27 cellular contexts compared by ENCODE assay signal in genomic region chr11:1234771-1235614, GRCh38. TPM values are rescaled to one million over a fixed set of nuclear protein-coding genes. Genes with fewer than 3 reads are reported as not detected.
DNase-seq lines count a peak whose midpoint lies in the region; ATAC-seq, FAIRE-seq and TF ChIP-seq lines count a peak whose summit lies in the region.
"Had no signal": no experiment of that assay in that cellular context is flagged by ENCODE, and none has a peak within 500 bp of the region (broad histone marks: within the 10 kb centered on the region; RNA-seq: fewer than 3 reads in every experiment).

No MANE protein-coding gene starts in this region.

- DNase-seq in right lobe of liver (peak; percentile 16 to 50 (median 43)), HepG2 (ENCODE audit: low spot score) (no peak), Right ventricle myocardium superior (peak; percentile 33), mucosa of descending colon (peak; percentile 7 to 51 (median 31)), GM20000 (ENCODE audit: low spot score) (no peak), gastrocnemius medialis (no peak)
- DNase-seq in stimulated activated CD4-positive, alpha-beta T cell treated with anti-CD3 and anti-CD28 coated beads, Interleukin-4, amount 100 ng/mL, for 4 hours, result no peak
- DNase-seq: activated CD8-positive, alpha-beta memory T cell treated with anti-CD3 and anti-CD28 coated beads, Interleukin-2, amount 50 U/mL, for 48 hours; activated gamma-delta T cell; foreskin fibroblast; hypothalamus; kidney glomerular epithelial cell; midbrain; NCI-H1436 treated with DMSO at 0.1 percent for 48 hours; NCI-H69; SHP77; stimulated activated CD8-positive, alpha-beta memory T cell treated with anti-CD3 and anti-CD28 coated beads, Interleukin-4, amount 100 ng/mL, for 48 hours; uterus had no signal

- TF ChIP-seq CTCF in right lobe of liver (IDR thresholded peaks at IDR 0.05) (no peak), HepG2 (CRISPR knock-in tag; IDR thresholded peaks at IDR 0.05) (no peak), mucosa of descending colon (IDR thresholded peaks at IDR 0.05) (no peak), GM20000 (IDR thresholded peaks at IDR 0.05; ENCODE audit: extremely low read depth, missing control alignments) (no peak), gastrocnemius medialis (IDR thresholded peaks at IDR 0.05 in 4 of 5, conservative IDR thresholded peaks at IDR 0.05 in 1 of 5) (no peak)

- in situ Hi-C loops in HepG2 (cut with HindIII; ENCODE audit: extremely low pct_ligation_motif_present, low pct_unique_long_range_greater_than_20kb), result no loop called here
- in situ Hi-C loops in gastrocnemius medialis (cut with MboI; ENCODE audit: low sequenced_read_pairs in 4 of 4), result no loop called here

- POLR2A ChIA-PET in HepG2 (lab: Yijun Ruan, JAX), result no interaction called here

- no peak for FAIRE-seq in HepG2 (lab: Jason Lieb, UNC)
- FAIRE-seq: bronchial epithelial cell, G401.6 had no signal

- intact Hi-C loops in right lobe of liver (cut with DNase I) (no loop called here), HepG2 (cut with micrococcal nuclease; ENCODE audit: unreplicated experiment) (no loop called here), Right ventricle myocardium superior (cut with DNase I) (no loop called here), mucosa of descending colon (cut with DNase I, micrococcal nuclease) (no loop called here), gastrocnemius medialis (cut with DNase I; ENCODE audit: low total_unique reads) (no loop called here)

- H3K9ac ChIP-seq in HepG2 (ENCODE audit: insufficient read depth, low read depth, low read length), result no peak overlapping the region

- H3K36me3 ChIP-seq in right lobe of liver (no peaks in the 10 kb centered on the region), HepG2 (replicated peaks in 1 of 2; ENCODE audit: control insufficient read depth in 1 of 2, insufficient read depth in 2 of 2, low read length in 2 of 2) (no peaks in the 10 kb centered on the region), mucosa of descending colon (ENCODE audit: low read depth) (no peaks in the 10 kb centered on the region), gastrocnemius medialis (no peaks in the 10 kb centered on the region)
- H3K36me3 ChIP-seq: adrenal gland, uterus had no signal

- TF ChIP-seq POLR2A in right lobe of liver (IDR thresholded peaks at IDR 0.05), result no peak
- no peak for TF ChIP-seq POLR2A in HepG2 (IDR thresholded peaks at IDR 0.05; ENCODE audit: insufficient read depth in 1 of 2, low read depth in 2 of 2, low read length in 2 of 2)
- no peak for TF ChIP-seq POLR2A in gastrocnemius medialis (IDR thresholded peaks at IDR 0.05)

- TF ChIP-seq EP300 in HepG2 (IDR thresholded peaks at IDR 0.05; ENCODE audit: low read depth in 2 of 2, low read length in 2 of 2) (no peak), HepG2 (CRISPR knock-in tag; IDR thresholded peaks at IDR 0.05; ENCODE audit: borderline replicate concordance) (no peak)

- H3K9me3 ChIP-seq in right lobe of liver (no peaks in the 10 kb centered on the region), HepG2 (ENCODE audit: low read length) (no peaks in the 10 kb centered on the region), mucosa of descending colon (no peaks in the 10 kb centered on the region), gastrocnemius medialis (no peaks in the 10 kb centered on the region)
- H3K9me3 ChIP-seq: adrenal gland, uterus had no signal

- no peaks in the 10 kb centered on the region for H3K27me3 ChIP-seq in right lobe of liver
- peaks cover 2 to 3% of the 10 kb centered on the region in 2 experiments; a peak in 3 of 5 replicates for H3K27me3 ChIP-seq in HepG2 (ENCODE audit: control insufficient read depth in 1 of 2, insufficient read depth in 2 of 2, low read length in 2 of 2)
- peaks cover 0 to 13% (median 1%) of the 10 kb centered on the region in 3 donors for H3K27me3 ChIP-seq in gastrocnemius medialis
- H3K27me3 ChIP-seq: adrenal gland had no signal

- no peaks in the 10 kb centered on the region for H3K79me2 ChIP-seq in HepG2 (ENCODE audit: insufficient read depth, low read length)

- no peaks in the 10 kb centered on the region for H3K4me1 ChIP-seq in right lobe of liver
- no peaks in the 10 kb centered on the region for H3K4me1 ChIP-seq in HepG2 (ENCODE audit: insufficient read depth, low read length)
- H3K4me1 ChIP-seq in mucosa of descending colon (ENCODE audit: low read depth), result peaks cover 50% of the 10 kb centered on the region
- no peaks in the 10 kb centered on the region for H3K4me1 ChIP-seq in gastrocnemius medialis
- H3K4me1 ChIP-seq: adrenal gland, uterus had no signal

- no peak overlapping the region for H2AFZ ChIP-seq in HepG2 (ENCODE audit: low read length)
- H2AFZ ChIP-seq: GM23338 had no signal

- no peak overlapping the region for H3K4me2 ChIP-seq in HepG2 (ENCODE audit: low read depth, low read length)
- H3K4me2 ChIP-seq: GM23338 had no signal

- WGBS in right lobe of liver (ENCODE audit: insufficient coverage, low coverage, low lambda C conversion rate, missing lambda C conversion rate), result 87% methylated on average over 8 of the region's 36 CpGs
- WGBS in HepG2 (ENCODE audit: low lambda C conversion rate), result 34% methylated on average over 10 of the region's 36 CpGs

- no peaks in the 10 kb centered on the region for H4K20me1 ChIP-seq in HepG2 (ENCODE audit: insufficient read depth, low read length)

- no peak for ATAC-seq in right lobe of liver
- ATAC-seq in HepG2, result no peak
- no peak for ATAC-seq in Right ventricle myocardium superior (ENCODE audit: poor library complexity)
- ATAC-seq in mucosa of descending colon, result no peak
- ATAC-seq in HG02981 (IDR thresholded peaks at IDR 0.05; ENCODE audit: unreplicated experiment), result no peak
- no peak for ATAC-seq in gastrocnemius medialis
- ATAC-seq: GM23338 had no signal

- H3K4me3 ChIP-seq in right lobe of liver (no peak overlapping the region), HepG2 (replicated peaks in 1 of 3; ENCODE audit: insufficient read depth in 1 of 3, low read depth in 2 of 3, low read length in 3 of 3) (no peak overlapping the region), mucosa of descending colon (no peak overlapping the region), gastrocnemius medialis (no peak overlapping the region)
- H3K4me3 ChIP-seq: adrenal gland, GM23338, uterus had no signal

- BruUV-seq in HepG2 (replicated peaks; lab: Mats Ljungman, UMichigan), result no TSS peak

- H3K27ac ChIP-seq in right lobe of liver (no peak overlapping the region), HepG2 (ENCODE audit: extremely low read length, insufficient read depth, low read length) (no peak overlapping the region), gastrocnemius medialis (no peak overlapping the region)
- H3K27ac ChIP-seq: adrenal gland, epithelial cell of prostate, uterus had no signal

- CTCF ChIA-PET in HepG2 (lab: Yijun Ruan, JAX; ENCODE audit: low intra/inter-chr PET ratio, low total read pairs), result no interaction called here

- TF ChIP-seq RAD21 in HepG2 (CRISPR knock-in tag; IDR thresholded peaks at IDR 0.05), result no peak

TF ChIP-seq in HepG2, 621 proteins besides CTCF, POLR2A, EP300 and RAD21 (continues in another document):
- TF ChIP-seq CENPBD1 (CRISPR knock-in tag; IDR thresholded peaks at IDR 0.05; ENCODE audit: borderline replicate concordance, low read depth), result no peak
- no peak for TF ChIP-seq ZNF276 (CRISPR knock-in tag; IDR thresholded peaks at IDR 0.05; ENCODE audit: low read depth)
- TF ChIP-seq SMC3 (IDR thresholded peaks at IDR 0.05; ENCODE audit: low read length), result no peak
- TF ChIP-seq NKX3-1 (CRISPR knock-in tag; IDR thresholded peaks at IDR 0.05), result no peak

RNA-seq across cellular contexts. Expression of gene MUC5B, which starts 12.1 kb away (rescaled TPM):
- 1 to 10 TPM in 2 of 6 experiments, under 1 TPM in 4; 0.06 to 3.7 (median 0.78) TPM for total RNA-seq in right lobe of liver
- total RNA-seq in HepG2 (2016; rRNA removed; fragmentation: Illumina TruSeq; extraction: Trizol), result not detected in 2 replicates
- total RNA-seq in HepG2 (2016; cell fraction: cytosol; rRNA removed; fragmentation: Illumina TruSeq; extraction: Trizol; ENCODE audit: low read depth), result under 0.01 TPM in 1 of 2 replicates, not detected in the other
- not detected in 2 replicates for total RNA-seq in HepG2 (2016; cell fraction: insoluble cytoplasmic fraction; rRNA removed; fragmentation: Illumina TruSeq; extraction: Trizol)
- total RNA-seq in HepG2 (2016; cell fraction: membrane; rRNA removed; fragmentation: Illumina TruSeq; extraction: Trizol), result not detected in 2 replicates
- not detected in 2 replicates for total RNA-seq in HepG2 (2016; cell fraction: nucleus; rRNA removed; fragmentation: Illumina TruSeq; extraction: Trizol)
- 0.01 and 0.05 TPM in 2 replicates for polyA plus RNA-seq in HepG2 (2011; rRNA removed)
- polyA plus RNA-seq in HepG2 (2011; cell fraction: cytosol; rRNA removed), result under 0.01 and 0.01 TPM in 2 replicates
- 0.18 and 0.99 TPM in 2 replicates for polyA plus RNA-seq in HepG2 (2011; cell fraction: nucleus; rRNA removed)
- 2.3 and 3.1 TPM in 2 replicates for polyA plus RNA-seq in HepG2 (2012)
- not detected in 2 replicates for polyA plus RNA-seq in HepG2 (2016; cell fraction: cytosol; fragmentation: Illumina TruSeq; extraction: Trizol; ENCODE audit: low read depth)
- not detected in 2 replicates for polyA plus RNA-seq in HepG2 (2016; cell fraction: insoluble cytoplasmic fraction; fragmentation: Illumina TruSeq; extraction: Trizol; ENCODE audit: low read depth)
- polyA plus RNA-seq in HepG2 (2016; cell fraction: membrane; fragmentation: Illumina TruSeq; extraction: Trizol; ENCODE audit: low read depth), result not detected in 2 replicates
- polyA plus RNA-seq in HepG2 (2016; cell fraction: nucleus; fragmentation: Illumina TruSeq; extraction: Trizol; ENCODE audit: insufficient read depth, low read depth), result not detected in 2 replicates
- 0.02 and 0.06 TPM in 2 replicates for polyA minus RNA-seq in HepG2 (2011; rRNA and poly(A)+ RNA removed; ENCODE audit: low replicate concordance)
- 0.69 TPM in 1 of 2 replicates, not detected in the other for polyA minus RNA-seq in HepG2 (2011; cell fraction: cytosol; rRNA and poly(A)+ RNA removed)
- polyA minus RNA-seq in HepG2 (2011; cell fraction: nucleus; rRNA and poly(A)+ RNA removed), result 0.26 and 0.50 TPM in 2 replicates
- total RNA-seq in Right ventricle myocardium superior, result not detected
- total RNA-seq in mucosa of descending colon, result 100 to 1,000 TPM; 133 to 431 (median 135) TPM
- under 1 TPM in 1 of 4 donors, not detected in 3; 0.17 TPM for total RNA-seq in gastrocnemius medialis
- total RNA-seq: bronchial epithelial cell; MCF 10A; subcutaneous adipose tissue; T-helper 1 cell treated with Interleukin-12 subunit alpha and Interleukin-12 subunit beta and Interleukin-4 antibody, amounts not matched to agents 30 ng/mL and 1 ng/mL, for 36 hours had no signal

Comparison
In these comparisons a context has a peak if more than half of its experiments do, and no peak if none do; other contexts are left out.
1. DNase-seq: peak in right lobe of liver (3 of 3), Right ventricle myocardium superior (single experiment) and mucosa of descending colon (3 of 3); none in HepG2 (single experiment), stimulated activated CD4-positive, alpha-beta T cell treated with anti-CD3 and anti-CD28 coated beads, Interleukin-4, amount 100 ng/mL, for 4 hours (0 of 2), GM20000 (single experiment) and gastrocnemius medialis (0 of 2).
2. RNA of gene MUC5B, which starts 12.1 kb away (total RNA-seq): 133 to 431 TPM in mucosa of descending colon; 0.06 to 3.7 TPM in right lobe of liver, under 0.01 TPM in HepG2, not detected in Right ventricle myocardium superior (single experiment) and 0.17 TPM in gastrocnemius medialis; every median in the first group is over 10 times any median in the second.